In the genomic region with DNA sequence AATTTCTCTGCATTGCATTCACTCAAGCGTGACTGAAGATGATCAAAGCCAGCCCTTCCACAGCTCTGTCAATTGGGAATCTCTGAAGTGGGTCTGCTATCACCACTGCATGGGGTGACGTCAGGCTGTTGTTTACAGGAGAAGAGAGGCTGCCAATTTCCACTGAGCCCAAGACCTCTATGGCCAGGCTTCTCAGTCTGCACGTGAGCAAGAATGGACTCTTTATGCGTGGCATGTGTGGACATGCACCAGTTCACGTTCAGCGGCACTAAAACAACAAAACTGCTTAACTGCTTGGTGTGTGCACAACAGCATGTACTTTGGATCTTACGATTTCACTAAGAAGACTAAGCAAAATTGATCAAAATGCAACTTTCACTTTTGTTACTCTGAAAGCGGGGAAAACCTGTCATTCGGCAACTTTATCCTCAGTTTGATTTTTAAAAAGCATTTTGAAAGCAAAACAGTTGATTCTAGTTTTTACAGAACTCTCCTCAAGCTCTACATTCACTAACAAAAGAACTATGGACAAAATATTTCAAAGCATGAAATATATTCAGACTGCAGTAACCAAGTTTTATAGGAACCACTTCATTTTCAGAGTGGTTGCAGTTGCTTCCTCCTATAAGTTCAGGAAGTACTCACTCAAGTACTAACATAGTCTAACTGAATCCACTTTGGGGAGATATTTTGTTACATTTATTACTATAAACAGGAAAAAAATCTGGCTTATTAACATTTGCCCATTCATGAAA, we compare ENCODE assay signal across 8 cellular contexts.
DNase-seq lines count a peak whose midpoint lies in the region; ATAC-seq, FAIRE-seq and TF ChIP-seq lines count a peak whose summit lies in the region.

No MANE protein-coding gene starts in this region.

- H4K20me1 ChIP-seq in hepatocyte (ENCODE audit: insufficient read depth, poor library complexity, severe bottlenecking) = no peaks in the 10 kb centered on the region

- in situ Hi-C loops in KBM-7 (cut with MboI; ENCODE audit: low pct_unique_long_range_greater_than_20kb, low sequenced_read_pairs) = no loop called here

- peaks cover 3 to 14% of the 10 kb centered on the region in 2 donors for H3K4me1 ChIP-seq in ascending aorta
- H3K4me1 ChIP-seq in hepatocyte (ENCODE audit: insufficient read depth) = peaks cover 41% of the 10 kb centered on the region

- ATAC-seq in GM21723 (IDR thresholded peaks at IDR 0.05; ENCODE audit: unreplicated experiment) = no peak

- H3K27me3 ChIP-seq in ascending aorta = no peaks in the 10 kb centered on the region
- H3K27me3 ChIP-seq in hepatocyte = no peaks in the 10 kb centered on the region

- H3K4me2 ChIP-seq in hepatocyte = peak overlapping the region; percentile 70

- intact Hi-C loops in ascending aorta (cut with DNase I) = no loop called here

- H3K79me2 ChIP-seq in hepatocyte = peaks cover 4% of the 10 kb centered on the region

- no peaks in the 10 kb centered on the region for H3K36me3 ChIP-seq in ascending aorta
- no peaks in the 10 kb centered on the region for H3K36me3 ChIP-seq in hepatocyte (replicated peaks; ENCODE audit: insufficient read depth, low read depth)

- no peak for FAIRE-seq in D721Med (lab: Jason Lieb, UNC)

- no peaks in the 10 kb centered on the region for H3K9me2 ChIP-seq in hepatocyte (replicated peaks; ENCODE audit: insufficient read depth)

- H3K9me3 ChIP-seq in ascending aorta (no peaks in the 10 kb centered on the region), hepatocyte (ENCODE audit: low read depth) (no peaks in the 10 kb centered on the region)

- 24% methylated on average over 9 of the region's 9 CpGs for WGBS in hepatocyte (ENCODE audit: low lambda C conversion rate, missing lambda C conversion rate)

- H3K4me3 ChIP-seq in ascending aorta = peak overlapping the region; percentile 50 to 59
- H3K4me3 ChIP-seq in hepatocyte = no peak overlapping the region
- peak overlapping the region; percentile 29 for H3K4me3 ChIP-seq in retinal pigment epithelial cell (ENCODE audit: low read length)

- peak overlapping the region; percentile 2 for H2AFZ ChIP-seq in hepatocyte

- TF ChIP-seq CTCF in ascending aorta (IDR thresholded peaks at IDR 0.05) (no peak), hepatocyte (IDR thresholded peaks at IDR 0.05; ENCODE audit: poor library complexity) (no peak), retinal pigment epithelial cell (conservative IDR thresholded peaks at IDR 0.05; ENCODE audit: low read depth, low read length) (no peak), D721Med (IDR thresholded peaks at IDR 0.05; ENCODE audit: insufficient read depth, missing control alignments) (no peak)

- H3K27ac ChIP-seq in ascending aorta (peak overlapping the region; percentile 60 to 63), hepatocyte (peak overlapping the region; percentile 74)

- DNase-seq in DMS53 treated with DMSO at 0.1 percent for 48 hours (lab: John Stamatoyannopoulos, UW; ENCODE audit: unreplicated experiment) (peak; percentile 92), KBM-7 (peak; percentile 42), SK-N-DZ (ENCODE audit: low spot score) (peak; percentile 68), ascending aorta (ENCODE audit: low spot score in 2 of 2) (peak; percentile 38 to 80), hepatocyte (ENCODE audit: low spot score) (peak; percentile 75), retinal pigment epithelial cell (ENCODE audit: low read depth) (no peak), D721Med (ENCODE audit: insufficient read length, low spot score) (no peak)

Comparison
In these comparisons a context has a peak if more than half of its experiments do, and no peak if none do; other contexts are left out.
1. DNase-seq: peak in DMS53 treated with DMSO at 0.1 percent for 48 hours (single experiment), KBM-7 (single experiment), SK-N-DZ (single experiment), ascending aorta (2 of 2) and hepatocyte (single experiment); none in retinal pigment epithelial cell (single experiment) and D721Med (single experiment).